10 cellular contexts compared by ENCODE assay signal in the genomic region with DNA sequence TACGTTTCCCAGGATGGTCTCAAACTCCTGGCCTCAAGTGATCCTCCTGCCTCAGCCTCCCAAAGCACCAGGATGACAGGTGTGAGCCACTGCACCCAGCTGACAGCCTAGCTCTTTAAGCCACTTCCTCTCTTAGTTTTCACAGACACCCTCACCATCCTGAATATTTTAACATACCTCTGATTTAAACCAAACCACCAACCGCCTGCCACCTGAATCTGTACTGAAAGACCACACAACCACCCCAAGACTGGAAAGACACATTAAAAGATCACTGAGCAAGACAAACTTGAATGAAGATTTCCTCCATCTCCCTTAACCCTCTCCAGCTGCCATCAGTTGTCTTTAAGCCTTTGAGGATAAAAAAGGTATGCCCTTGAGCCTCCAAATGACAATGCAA.
A peak's percentile ranks its signal among the peaks of the same experiment; 100 is the strongest.
DNase-seq lines count a peak whose midpoint lies in the region; ATAC-seq and TF ChIP-seq lines count a peak whose summit lies in the region.
"Had no signal": no experiment of that assay in that cellular context is flagged by ENCODE, and none has a peak within 500 bp of the region (broad histone marks: within the 10 kb centered on the region; RNA-seq: fewer than 3 reads in every experiment).

No MANE protein-coding gene starts in this region.

- peak overlapping the region; percentile 94 for H3K4me2 ChIP-seq in OCI-LY7 (ENCODE audit: low read length)

- no peaks in the 10 kb centered on the region for H4K20me1 ChIP-seq in OCI-LY7 (ENCODE audit: insufficient read depth, low read length)

- no peaks in the 10 kb centered on the region for H3K9me2 ChIP-seq in OCI-LY7 (ENCODE audit: insufficient read depth, low read length)

- POLR2A ChIA-PET in Caco-2 (lab: Charles Lee): no interaction called here
- POLR2A ChIA-PET in OCI-LY7 (lab: Charles Lee): interaction anchor here (1.0 to 2.0 kb wide), 5 partner anchors 19 to 38 kb away, joined by 3 to 9 read pairs (median 6); no protein-coding TSS in a partner anchor

- peaks cover 25% of the 10 kb centered on the region for H3K79me2 ChIP-seq in OCI-LY7 (ENCODE audit: insufficient read depth, low read depth, low read length)

- H3K4me3 ChIP-seq in Caco-2 (ENCODE audit: low read depth, low read length): no peak overlapping the region
- H3K4me3 ChIP-seq in OCI-LY7 (ENCODE audit: low read depth, low read length, poor library complexity, severe bottlenecking): peak overlapping the region; percentile 44
- H3K4me3 ChIP-seq: SK-N-MC, suprapubic skin had no signal

- H3K4me3 Mint-ChIP-seq in Caco-2 (ENCODE audit: unreplicated experiment) (no peak overlapping the region), immature natural killer cell (peak overlapping the region in 4 of 5 donors; percentile 16 to 61 (median 52))

- BruUV-seq in Caco-2 (replicated peaks; lab: Mats Ljungman, UMichigan) (no TSS peak), OCI-LY7 (replicated peaks; lab: Mats Ljungman, UMichigan) (no TSS peak)

- H2AFZ ChIP-seq in OCI-LY7 (ENCODE audit: low read length): no peak overlapping the region

- H3K9me3 ChIP-seq in Caco-2: no peaks in the 10 kb centered on the region
- H3K9me3 ChIP-seq in OCI-LY7 (ENCODE audit: low read length): no peaks in the 10 kb centered on the region
- H3K9me3 ChIP-seq: suprapubic skin had no signal

- no peaks in the 10 kb centered on the region for H3K27me3 ChIP-seq in Caco-2 (replicated peaks; ENCODE audit: control insufficient read depth, insufficient read depth, low read length)
- H3K27me3 ChIP-seq: suprapubic skin had no signal

- intact Hi-C loops in Caco-2 (cut with micrococcal nuclease; ENCODE audit: unreplicated experiment) (no loop called here), OCI-LY7 (cut with micrococcal nuclease; ENCODE audit: unreplicated experiment) (loop anchor here (2.0 to 10.0 kb wide), 4 partner anchors 30 to 88 kb away; no protein-coding TSS in a partner anchor)

- peak overlapping the region; percentile 100 for H3K27ac ChIP-seq in OCI-LY7 (ENCODE audit: low read depth, low read length, poor library complexity, severe bottlenecking)
- H3K27ac ChIP-seq in caudate nucleus (ENCODE audit: low read depth, low read length): no peak overlapping the region
- H3K27ac ChIP-seq: SK-N-MC, suprapubic skin had no signal

- DNase-seq in Caco-2: no peak
- peak; percentile 83 for DNase-seq in OCI-LY7 (ENCODE audit: low spot score)
- peak; percentile 40 to 49 (median 42) for DNase-seq in immature natural killer cell
- no peak for DNase-seq in caudate nucleus (lab: John Stamatoyannopoulos, UW)
- DNase-seq in omental fat pad (ENCODE audit: low spot score): no peak
- no peak for DNase-seq in NCI-H510A treated with DMSO at 0.1 percent for 48 hours (lab: John Stamatoyannopoulos, UW)
- no peak for DNase-seq in OCI-M2 (lab: John Stamatoyannopoulos, UW; ENCODE audit: unreplicated experiment)

- H3K27ac Mint-ChIP-seq in Caco-2 (ENCODE audit: unreplicated experiment) (peak overlapping the region; percentile 67), immature natural killer cell (peak overlapping the region; percentile 29 to 81 (median 76))

- peak; percentile 34 for ATAC-seq in GM18873 (IDR thresholded peaks at IDR 0.05; ENCODE audit: low FRiP score, unreplicated experiment)
- ATAC-seq in omental fat pad (ENCODE audit: low FRiP score): no peak

- H3K36me3 ChIP-seq in Caco-2 (ENCODE audit: control insufficient read depth, insufficient read depth, low read length) (no peaks in the 10 kb centered on the region), OCI-LY7 (ENCODE audit: insufficient read depth, low read length) (peaks cover 9% of the 10 kb centered on the region; the same call in 1 of the 2 replicates)
- H3K36me3 ChIP-seq: suprapubic skin had no signal

- TF ChIP-seq CTCF in Caco-2 (IDR thresholded peaks at IDR 0.05; ENCODE audit: insufficient read depth in 1 of 2, low read depth in 1 of 2, low read length in 1 of 2, severe bottlenecking in 1 of 2, unreplicated experiment in 1 of 2) (no peak), OCI-LY7 (conservative IDR thresholded peaks at IDR 0.05; ENCODE audit: low read length) (no peak), omental fat pad (IDR thresholded peaks at IDR 0.05) (no peak)

- H3K9me3 Mint-ChIP-seq in Caco-2 (ENCODE audit: unreplicated experiment) (no peaks in the 10 kb centered on the region), immature natural killer cell (no peaks in the 10 kb centered on the region)

- H3K27me3 Mint-ChIP-seq in Caco-2 (ENCODE audit: insufficient read depth, unreplicated experiment) (no peaks in the 10 kb centered on the region), immature natural killer cell (ENCODE audit: low read depth in 3 of 3) (peaks cover 0 to 9% (median 2%) of the 10 kb centered on the region in 3 donors)

- CTCF ChIA-PET in Caco-2 (lab: Charles Lee): no interaction called here
- CTCF ChIA-PET in OCI-LY7 (lab: Charles Lee; ENCODE audit: unreplicated experiment): interaction anchor here (0.6 kb wide), 1 partner anchor 26 kb away, joined by 3 read pairs; no protein-coding TSS in a partner anchor

- peaks cover under 1% of the 10 kb centered on the region for H3K36me3 Mint-ChIP-seq in Caco-2 (ENCODE audit: insufficient read depth, unreplicated experiment)
- peaks cover 0 to 4% (median 0%) of the 10 kb centered on the region in 3 donors for H3K36me3 Mint-ChIP-seq in immature natural killer cell

- H3K4me1 Mint-ChIP-seq in Caco-2 (ENCODE audit: low read depth, unreplicated experiment): peaks cover 16% of the 10 kb centered on the region
- H3K4me1 Mint-ChIP-seq in immature natural killer cell: peaks cover 59 to 64% of the 10 kb centered on the region in 2 donors

- H3K4me1 ChIP-seq in Caco-2 (no peaks in the 10 kb centered on the region), OCI-LY7 (ENCODE audit: insufficient read depth, low read length, poor library complexity, severe bottlenecking) (peaks cover 75% of the 10 kb centered on the region)

Comparison
In these comparisons a context has a peak if more than half of its experiments do, and no peak if none do; other contexts are left out.
1. DNase-seq: peak in OCI-LY7 (single experiment) and immature natural killer cell (3 of 3); none in Caco-2 (0 of 2), caudate nucleus (0 of 61), omental fat pad (single experiment), NCI-H510A treated with DMSO at 0.1 percent for 48 hours (single experiment) and OCI-M2 (single experiment).